Comparison of ENCODE assay signal across 21 cellular contexts in the genomic region with DNA sequence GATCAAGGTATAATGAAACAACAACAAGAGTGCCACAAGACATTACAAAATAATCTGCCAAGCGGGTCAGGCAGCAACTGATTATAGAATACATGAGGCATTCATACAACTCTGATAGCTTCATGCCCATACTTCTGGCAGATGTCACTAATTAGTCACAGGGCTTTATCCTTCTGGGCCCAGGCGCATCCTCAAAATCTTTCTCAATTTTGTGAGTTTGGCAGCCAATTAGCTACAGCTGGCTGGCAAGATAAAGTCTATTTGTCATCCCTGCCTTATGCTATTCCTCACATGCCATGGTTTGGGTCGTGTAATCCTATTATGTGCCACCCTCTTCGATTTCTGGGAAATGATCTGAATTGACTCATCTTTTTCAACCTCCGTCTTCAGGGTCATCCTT.
"Had no signal": no experiment of that assay in that cellular context is flagged by ENCODE, and none has a peak within 500 bp of the region (broad histone marks: within the 10 kb centered on the region; RNA-seq: fewer than 3 reads in every experiment).

No MANE protein-coding gene starts in this region.

- H3K4me3 ChIP-seq: adrenal gland, gastrocnemius medialis, neural progenitor cell, spleen, thoracic aorta, vagina had no signal

- H3K27ac Mint-ChIP-seq: activated naive CD4-positive, alpha-beta T cell treated with anti-CD3 and anti-CD28 coated beads, Interleukin-2, amount 50 U/mL, for 72 hours; activated T-helper 17 cell treated with anti-CD3 and anti-CD28 coated beads, Interleukin-2, amount 50 U/mL, for 72 hours; mesothelial cell of epicardium; naive thymus-derived CD8-positive, alpha-beta T cell; neural progenitor cell; progenitor cell of endocrine pancreas; type B pancreatic cell; WTC11 had no signal

- H3K4me2 ChIP-seq: neural progenitor cell had no signal

- H3K4me1 Mint-ChIP-seq: activated T-helper 17 cell treated with anti-CD3 and anti-CD28 coated beads, Interleukin-2, amount 50 U/mL, for 72 hours; mesothelial cell of epicardium; WTC11 had no signal

- DNase-seq: activated T-cell treated with anti-CD3 and anti-CD28 coated beads, Interleukin-2, amount 50 U/mL, for 1 hour; central memory CD4-positive, alpha-beta T cell; dermis blood vessel endothelial cell; effector CD8-positive, alpha-beta T cell; gastrocnemius medialis; left ventricle myocardium superior; mammary epithelial cell; naive thymus-derived CD8-positive, alpha-beta T cell; spleen; stimulated activated CD4-positive, alpha-beta T cell treated with anti-CD3 and anti-CD28 coated beads, Interleukin-4, amount 100 ng/mL, for 1 hour; stimulated activated naive CD4-positive, alpha-beta T cell treated with Interleukin-2 at 50 U/mL for 16 hours had no signal

- H3K4me3 Mint-ChIP-seq: activated T-helper 17 cell treated with anti-CD3 and anti-CD28 coated beads, Interleukin-2, amount 50 U/mL, for 72 hours; mesothelial cell of epicardium; naive thymus-derived CD8-positive, alpha-beta T cell; neural progenitor cell; type B pancreatic cell; WTC11 had no signal

- H3K36me3 Mint-ChIP-seq: activated naive CD4-positive, alpha-beta T cell treated with anti-CD3 and anti-CD28 coated beads, Interleukin-2, amount 50 U/mL, for 72 hours; mesothelial cell of epicardium; naive thymus-derived CD8-positive, alpha-beta T cell; neural progenitor cell; type B pancreatic cell; WTC11 had no signal

- H3K4me1 ChIP-seq: adrenal gland, gastrocnemius medialis, neural progenitor cell, spleen, vagina had no signal

- H3K9me3 Mint-ChIP-seq: mesothelial cell of epicardium, neural progenitor cell, type B pancreatic cell, WTC11 had no signal

- ATAC-seq: activated naive CD4-positive, alpha-beta T cell treated with anti-CD3 and anti-CD28 coated beads, Interleukin-2, amount 50 U/mL, for 72 hours; activated T-helper 17 cell treated with anti-CD3 and anti-CD28 coated beads, Interleukin-2, amount 50 U/mL, for 72 hours; gastrocnemius medialis; left ventricle myocardium superior; naive thymus-derived CD8-positive, alpha-beta T cell had no signal

- H3K27ac ChIP-seq: adrenal gland, gastrocnemius medialis, neural progenitor cell, spleen, thoracic aorta, vagina had no signal

- H2AFZ ChIP-seq: neural progenitor cell had no signal

- H3K27me3 Mint-ChIP-seq: activated T-helper 17 cell treated with anti-CD3 and anti-CD28 coated beads, Interleukin-2, amount 50 U/mL, for 72 hours; progenitor cell of endocrine pancreas had no signal

- H3K36me3 ChIP-seq: adrenal gland, gastrocnemius medialis, neural progenitor cell, spleen, thoracic aorta, vagina had no signal

- H3K27me3 ChIP-seq: adrenal gland, gastrocnemius medialis, neural progenitor cell, spleen, vagina had no signal

- H3K9me3 ChIP-seq: adrenal gland, gastrocnemius medialis, spleen, thoracic aorta, vagina had no signal
